ENCODE assay signal across 19 cellular contexts in the genomic region with DNA sequence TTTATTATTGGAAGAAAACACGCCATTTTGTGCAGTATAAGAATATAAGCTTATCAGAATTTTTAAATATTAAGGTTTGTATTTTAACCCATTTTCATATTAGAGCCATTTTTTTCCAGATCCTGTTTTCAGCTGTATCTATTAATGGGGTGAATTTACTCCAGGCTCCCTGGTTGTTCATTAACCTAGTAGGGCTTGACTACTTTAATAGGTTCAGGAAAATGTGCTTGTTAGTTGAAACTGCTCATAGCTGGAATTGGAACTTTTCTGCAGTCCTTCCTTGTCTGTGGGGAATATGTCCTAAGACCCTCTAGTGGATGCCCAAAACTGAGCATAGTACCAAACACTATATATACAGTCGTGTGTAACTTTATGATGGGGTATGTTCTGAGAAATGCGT.
"Had no signal": no experiment of that assay in that cellular context is flagged by ENCODE, and none has a peak within 500 bp of the region (broad histone marks: within the 10 kb centered on the region; RNA-seq: fewer than 3 reads in every experiment).

No MANE protein-coding gene starts in this region.

- H3K9me3 Mint-ChIP-seq: central memory CD8-positive, alpha-beta T cell; naive thymus-derived CD4-positive, alpha-beta T cell; stimulated activated effector memory CD8-positive, alpha-beta T cell treated with anti-CD3 and anti-CD28 coated beads, Interleukin-12 subunit alpha, Interleukin-12 subunit beta, amount 100 ng/mL, for 72 hours had no signal

- DNase-seq: cortex of kidney; effector memory CD4-positive, alpha-beta T cell; erythroblast; foreskin melanocyte; head of caudate nucleus; hippocampal formation; left cardiac atrium; naive thymus-derived CD4-positive, alpha-beta T cell; right cardiac atrium; stimulated activated CD4-positive, alpha-beta T cell treated with anti-CD3 and anti-CD28 coated beads, Interleukin-4, amount 100 ng/mL, for 1 hour; stimulated activated CD8-positive, alpha-beta memory T cell treated with anti-CD3 and anti-CD28 coated beads, Interleukin-4, amount 100 ng/mL, for 48 hours; stimulated activated naive CD8-positive, alpha-beta T cell treated with anti-CD3 and anti-CD28 coated beads, Interleukin-15, Interleukin-2, amounts not matched to agents 100 U/mL and 50 U/mL, for 24 hours; thyroid gland; upper lobe of left lung; uterus had no signal

- H3K36me3 ChIP-seq: neutrophil, suprapubic skin, thyroid gland, upper lobe of left lung, uterus had no signal

- H3K4me3 Mint-ChIP-seq: central memory CD8-positive, alpha-beta T cell; naive thymus-derived CD4-positive, alpha-beta T cell had no signal

- H3K27ac Mint-ChIP-seq: naive thymus-derived CD4-positive, alpha-beta T cell; stimulated activated effector memory CD8-positive, alpha-beta T cell treated with anti-CD3 and anti-CD28 coated beads, Interleukin-12 subunit alpha, Interleukin-12 subunit beta, amount 100 ng/mL, for 72 hours had no signal

- H3K27me3 ChIP-seq: neutrophil, suprapubic skin, thyroid gland, upper lobe of left lung, uterus had no signal

- H3K4me3 ChIP-seq: suprapubic skin, thyroid gland, upper lobe of left lung, uterus had no signal

- ATAC-seq: left cardiac atrium; naive thymus-derived CD4-positive, alpha-beta T cell; right cardiac atrium; stimulated activated effector memory CD8-positive, alpha-beta T cell treated with anti-CD3 and anti-CD28 coated beads, Interleukin-12 subunit alpha, Interleukin-12 subunit beta, amount 100 ng/mL, for 72 hours; stimulated activated naive CD8-positive, alpha-beta T cell treated with anti-CD3 and anti-CD28 coated beads, Interleukin-15, Interleukin-2, amounts not matched to agents 100 U/mL and 50 U/mL, for 24 hours had no signal

- H3K27ac ChIP-seq: neutrophil, suprapubic skin, thyroid gland, upper lobe of left lung, uterus had no signal

- H3K4me1 ChIP-seq: uterus had no signal

- H3K9me3 ChIP-seq: neutrophil, suprapubic skin, thyroid gland, upper lobe of left lung, uterus had no signal

- H3K27me3 Mint-ChIP-seq: central memory CD8-positive, alpha-beta T cell; naive thymus-derived CD4-positive, alpha-beta T cell had no signal
